ENCODE assay signal across 1 cellular context in the genomic region with DNA sequence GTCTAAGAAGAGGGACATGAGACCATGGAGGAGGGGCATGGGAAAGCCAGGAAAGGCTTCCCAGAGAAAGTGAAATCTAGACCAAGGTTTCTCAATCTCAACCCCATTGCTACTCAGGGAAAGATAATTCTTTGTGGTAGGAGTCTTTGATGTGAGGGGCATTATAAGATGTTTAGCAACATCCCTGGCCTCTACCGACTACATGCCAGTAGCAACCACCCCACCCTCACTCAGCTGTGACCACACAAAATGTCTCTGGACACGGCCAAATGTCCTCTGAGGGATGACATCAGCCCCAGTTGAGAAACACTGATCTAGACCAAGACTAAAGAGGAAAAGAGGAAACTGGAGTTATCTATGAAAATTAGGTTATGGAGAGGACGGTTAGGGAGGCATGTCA.
TF ChIP-seq lines count a peak whose summit lies in the region.

No MANE protein-coding gene starts in this region.

TF ChIP-seq in GM23338, 12 proteins besides CTCF, POLR2A, EP300 and RAD21 (continued from another document):
- TF ChIP-seq ZNF462 (CRISPR knock-in tag; IDR thresholded peaks at IDR 0.05) (no peak), ETS1 (IDR thresholded peaks at IDR 0.05) (no peak), EZH2 (IDR thresholded peaks at IDR 0.05; ENCODE audit: low read depth, unreplicated experiment) (no peak)
